ENCODE assay signal across 1 cellular context in the genomic region with DNA sequence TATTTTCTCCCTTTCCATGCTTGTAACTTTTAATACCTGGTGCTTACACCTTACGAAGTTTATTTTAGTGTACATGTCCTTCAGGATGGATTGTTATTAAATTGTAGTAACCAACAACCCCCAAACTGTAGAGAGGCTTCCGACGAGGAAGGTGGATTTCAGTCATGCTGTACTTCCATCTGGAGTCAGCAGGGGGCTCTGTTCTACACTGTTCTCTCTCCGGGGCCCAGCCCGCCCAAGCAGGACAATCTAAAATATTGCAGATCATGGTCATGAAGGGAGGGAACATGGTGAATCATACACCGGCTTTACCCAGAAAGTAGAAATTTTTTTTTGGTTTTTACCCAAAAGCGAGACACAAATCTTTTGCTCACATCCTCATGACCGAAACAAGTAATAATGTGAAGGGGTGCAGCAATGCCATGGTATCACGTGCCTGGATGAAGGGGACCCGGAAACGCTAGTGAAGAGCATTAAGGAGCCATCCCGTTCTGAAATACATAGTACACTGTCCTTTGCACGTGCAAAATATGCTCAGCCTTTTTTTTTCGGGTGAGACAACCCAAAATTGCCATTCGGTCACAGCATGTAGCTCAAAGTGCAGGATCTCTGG.
TF ChIP-seq lines count a peak whose summit lies in the region.

No MANE protein-coding gene starts in this region.

TF ChIP-seq in HepG2, 621 proteins besides CTCF, POLR2A, EP300 and RAD21 (continued from another document):
- TF ChIP-seq, protein P1, sequence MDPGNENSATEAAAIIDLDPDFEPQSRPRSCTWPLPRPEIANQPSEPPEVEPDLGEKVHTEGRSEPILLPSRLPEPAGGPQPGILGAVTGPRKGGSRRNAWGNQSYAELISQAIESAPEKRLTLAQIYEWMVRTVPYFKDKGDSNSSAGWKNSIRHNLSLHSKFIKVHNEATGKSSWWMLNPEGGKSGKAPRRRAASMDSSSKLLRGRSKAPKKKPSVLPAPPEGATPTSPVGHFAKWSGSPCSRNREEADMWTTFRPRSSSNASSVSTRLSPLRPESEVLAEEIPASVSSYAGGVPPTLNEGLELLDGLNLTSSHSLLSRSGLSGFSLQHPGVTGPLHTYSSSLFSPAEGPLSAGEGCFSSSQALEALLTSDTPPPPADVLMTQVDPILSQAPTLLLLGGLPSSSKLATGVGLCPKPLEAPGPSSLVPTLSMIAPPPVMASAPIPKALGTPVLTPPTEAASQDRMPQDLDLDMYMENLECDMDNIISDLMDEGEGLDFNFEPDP (CRISPR knock-in tag; conservative IDR thresholded peaks at IDR 0.05) = 0 out of 2 replicates have a peak, but pooled peaks have one; percentile 33
